10 cellular contexts compared by ENCODE assay signal in the genomic region with DNA sequence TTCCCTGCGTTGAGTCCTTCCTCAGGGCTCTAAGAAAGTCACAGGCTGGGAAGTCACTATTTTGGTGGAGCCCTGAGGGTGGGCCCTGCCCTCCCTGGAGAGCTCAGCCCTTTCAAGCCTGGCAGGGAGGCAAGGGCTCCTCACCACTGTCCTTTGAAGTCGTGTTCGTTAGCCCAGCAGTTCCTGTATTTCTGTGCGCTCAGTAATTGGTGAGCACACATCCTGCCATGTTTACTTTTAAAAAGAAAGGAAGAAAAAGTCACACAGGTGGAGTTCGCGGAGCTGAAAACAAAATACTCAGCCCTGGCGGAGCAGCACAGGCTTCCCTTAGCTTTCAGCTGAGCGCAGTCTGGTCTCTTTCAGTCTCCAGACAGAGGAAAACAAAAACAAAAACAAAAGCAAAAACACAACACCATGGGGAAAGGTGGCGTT. TPM values are rescaled to one million over a fixed set of nuclear protein-coding genes. Genes with fewer than 3 reads are reported as not detected.
DNase-seq lines count a peak whose midpoint lies in the region; ATAC-seq and TF ChIP-seq lines count a peak whose summit lies in the region.
"Had no signal": no experiment of that assay in that cellular context is flagged by ENCODE, and none has a peak within 500 bp of the region (broad histone marks: within the 10 kb centered on the region; RNA-seq: fewer than 3 reads in every experiment).

No MANE protein-coding gene starts in this region.

- peaks cover 12% of the 10 kb centered on the region for H3K27me3 Mint-ChIP-seq in activated B cell treated with CpG ODN at 0.5 μM for 24 hours
- H3K27me3 Mint-ChIP-seq in central memory CD8-positive, alpha-beta T cell: no peaks in the 10 kb centered on the region
- H3K27me3 Mint-ChIP-seq in stimulated activated memory B cell treated with anti-CD40 and anti-IgM and Interleukin-4, amounts not matched to agents 10 μg/mL and 1 μg/mL and 100 μg/mL, for 72 hours: peaks cover 41% of the 10 kb centered on the region

- POLR2A ChIA-PET in activated B cell treated with CpG ODN at 0.5 μM for 24 hours (lab: Charles Lee): no interaction called here

- 33 to 47% (median 38%) methylated on average over 9 of the region's 9 CpGs for WGBS in ovary, 3 donors

- H3K4me1 ChIP-seq in ovary (ENCODE audit: insufficient read depth): no peaks in the 10 kb centered on the region

- no peak for TF ChIP-seq POLR2A in ovary (IDR thresholded peaks at IDR 0.05)

- peaks cover 7% of the 10 kb centered on the region for H3K4me1 Mint-ChIP-seq in activated B cell treated with CpG ODN at 0.5 μM for 24 hours
- peaks cover 70% of the 10 kb centered on the region for H3K4me1 Mint-ChIP-seq in central memory CD8-positive, alpha-beta T cell
- peaks cover 12% of the 10 kb centered on the region for H3K4me1 Mint-ChIP-seq in stimulated activated memory B cell treated with anti-CD40 and anti-IgM and Interleukin-4, amounts not matched to agents 10 μg/mL and 1 μg/mL and 100 μg/mL, for 72 hours

- no peaks in the 10 kb centered on the region for H3K27me3 ChIP-seq in ovary

- H3K9me3 Mint-ChIP-seq in activated B cell treated with CpG ODN at 0.5 μM for 24 hours: peaks cover 3% of the 10 kb centered on the region
- no peaks in the 10 kb centered on the region for H3K9me3 Mint-ChIP-seq in central memory CD8-positive, alpha-beta T cell
- H3K9me3 Mint-ChIP-seq in stimulated activated memory B cell treated with anti-CD40 and anti-IgM and Interleukin-4, amounts not matched to agents 10 μg/mL and 1 μg/mL and 100 μg/mL, for 72 hours: no peaks in the 10 kb centered on the region

- no peak overlapping the region for H3K27ac ChIP-seq in ovary

- H3K4me3 Mint-ChIP-seq in activated B cell treated with CpG ODN at 0.5 μM for 24 hours: peak overlapping the region; percentile 63
- peak overlapping the region; percentile 89 for H3K4me3 Mint-ChIP-seq in central memory CD8-positive, alpha-beta T cell
- H3K4me3 Mint-ChIP-seq in stimulated activated memory B cell treated with anti-CD40 and anti-IgM and Interleukin-4, amounts not matched to agents 10 μg/mL and 1 μg/mL and 100 μg/mL, for 72 hours: peak overlapping the region; percentile 47

- CTCF ChIA-PET in activated B cell treated with CpG ODN at 0.5 μM for 24 hours (lab: Charles Lee): no interaction called here

- no peak overlapping the region for H3K27ac Mint-ChIP-seq in activated B cell treated with CpG ODN at 0.5 μM for 24 hours
- H3K27ac Mint-ChIP-seq in central memory CD8-positive, alpha-beta T cell (ENCODE audit: low read depth): peak overlapping the region; percentile 99
- H3K27ac Mint-ChIP-seq in stimulated activated memory B cell treated with anti-CD40 and anti-IgM and Interleukin-4, amounts not matched to agents 10 μg/mL and 1 μg/mL and 100 μg/mL, for 72 hours: no peak overlapping the region

- no peaks in the 10 kb centered on the region for H3K36me3 ChIP-seq in ovary

- no peaks in the 10 kb centered on the region for H3K9me3 ChIP-seq in ovary

- no peak overlapping the region for H3K4me3 ChIP-seq in ovary

- DNase-seq in activated B cell treated with CpG ODN at 0.5 μM for 24 hours: no peak
- peak; percentile 27 to 39 for DNase-seq in central memory CD8-positive, alpha-beta T cell (ENCODE audit: low spot score in 2 of 2)
- DNase-seq in superior temporal gyrus (ENCODE audit: extremely low spot score): no peak
- DNase-seq in NCI-H2029 (lab: John Stamatoyannopoulos, UW): no peak
- DNase-seq in ovary: no peak
- DNase-seq: left cardiac atrium had no signal

- ATAC-seq in HG02610 (IDR thresholded peaks at IDR 0.05; ENCODE audit: unreplicated experiment): peak; percentile 35
- ATAC-seq in activated B cell treated with CpG ODN at 0.5 μM for 24 hours (ENCODE audit: low read depth): no peak
- peak; percentile 80 for ATAC-seq in central memory CD8-positive, alpha-beta T cell (replicated peaks; ENCODE audit: extremely low read depth, poor library complexity, severe bottlenecking)
- ATAC-seq in stimulated activated memory B cell treated with anti-CD40 and anti-IgM and Interleukin-4, amounts not matched to agents 10 μg/mL and 1 μg/mL and 100 μg/mL, for 72 hours: no peak
- no peak for ATAC-seq in HG02642 (IDR thresholded peaks at IDR 0.05; ENCODE audit: poor library complexity, unreplicated experiment)

- TF ChIP-seq CTCF in activated B cell treated with CpG ODN at 0.5 μM for 24 hours (IDR thresholded peaks at IDR 0.05) (no peak), ovary (IDR thresholded peaks at IDR 0.05) (no peak)

- no peak for TF ChIP-seq EP300 in ovary (IDR thresholded peaks at IDR 0.05)

- intact Hi-C loops in activated B cell treated with CpG ODN at 0.5 μM for 24 hours (cut with micrococcal nuclease): no loop called here
- intact Hi-C loops in ovary (cut with DNase I): no loop called here

- H3K36me3 Mint-ChIP-seq in activated B cell treated with CpG ODN at 0.5 μM for 24 hours (ENCODE audit: low read depth): no peaks in the 10 kb centered on the region
- H3K36me3 Mint-ChIP-seq in central memory CD8-positive, alpha-beta T cell (ENCODE audit: insufficient read depth): peaks cover 10% of the 10 kb centered on the region
- H3K36me3 Mint-ChIP-seq in stimulated activated memory B cell treated with anti-CD40 and anti-IgM and Interleukin-4, amounts not matched to agents 10 μg/mL and 1 μg/mL and 100 μg/mL, for 72 hours: no peaks in the 10 kb centered on the region

RNA-seq across cellular contexts. Expression of gene PRKCQ, which starts 37.1 kb away (rescaled TPM):
- total RNA-seq in activated B cell treated with CpG ODN at 0.5 μM for 24 hours (0.07 and 0.11 TPM in 2 replicates), ovary (1 to 10 TPM in 4 of 7 donors, under 1 TPM in 3; 0.71 to 3.6 (median 1.1) TPM)
- 1 to 10 TPM in 1 of 2 donors, under 1 TPM in 1; 0.90 to 3.0 TPM for polyA plus RNA-seq in ovary
- total RNA-seq: SK-MEL-5 had no signal

Comparison
In these comparisons a context has a peak if more than half of its experiments do, and no peak if none do; other contexts are left out.
1. ATAC-seq: peak in HG02610 (single experiment) and central memory CD8-positive, alpha-beta T cell (single experiment); none in activated B cell treated with CpG ODN at 0.5 μM for 24 hours (single experiment), stimulated activated memory B cell treated with anti-CD40 and anti-IgM and Interleukin-4, amounts not matched to agents 10 μg/mL and 1 μg/mL and 100 μg/mL, for 72 hours (single experiment) and HG02642 (single experiment).
2. DNase-seq: peak in central memory CD8-positive, alpha-beta T cell (2 of 2); none in activated B cell treated with CpG ODN at 0.5 μM for 24 hours (single experiment), superior temporal gyrus (single experiment), NCI-H2029 (single experiment) and ovary (0 of 5).
3. Peak in every context shown above with its lines, with median percentiles within 50 percentile points of each other: H3K4me3 Mint-ChIP-seq.